8 cellular contexts compared by ENCODE assay signal in genomic region chr1:85580046-85580411, GRCh38. TPM values are rescaled to one million over a fixed set of nuclear protein-coding genes. Genes with fewer than 3 reads are reported as not detected.
DNase-seq lines count a peak whose midpoint lies in the region; ATAC-seq and TF ChIP-seq lines count a peak whose summit lies in the region.

No MANE protein-coding gene starts in this region.

- POLR2A ChIA-PET in naive thymus-derived CD4-positive, alpha-beta T cell (lab: Charles Lee) = no interaction called here

- H3K4me1 Mint-ChIP-seq in Calu3 (ENCODE audit: low read depth, unreplicated experiment) = peaks cover 41% of the 10 kb centered on the region
- peaks cover 5 to 35% (median 31%) of the 10 kb centered on the region in 7 donors for H3K4me1 Mint-ChIP-seq in naive thymus-derived CD4-positive, alpha-beta T cell

- H3K27me3 Mint-ChIP-seq in Calu3 (ENCODE audit: unreplicated experiment) = no peaks in the 10 kb centered on the region
- H3K27me3 Mint-ChIP-seq in naive thymus-derived CD4-positive, alpha-beta T cell = peaks cover 59 to 80% (median 74%) of the 10 kb centered on the region in 5 donors

- H3K4me3 Mint-ChIP-seq in Calu3 (ENCODE audit: low read depth, unreplicated experiment) = peak overlapping the region; percentile 76
- peak overlapping the region; percentile 2 to 82 (median 66) for H3K4me3 Mint-ChIP-seq in naive thymus-derived CD4-positive, alpha-beta T cell

- H3K4me3 ChIP-seq in duodenal mucosa (ENCODE audit: low read depth in 1 of 2, low read length in 2 of 2) = peak overlapping the region; percentile 68 to 73
- no peak overlapping the region for H3K4me3 ChIP-seq in naive thymus-derived CD4-positive, alpha-beta T cell (ENCODE audit: low read length)

- in situ Hi-C loops in KBM-7 (cut with MboI; ENCODE audit: low pct_unique_long_range_greater_than_20kb, low sequenced_read_pairs) = no loop called here

- peaks cover 17 to 18% of the 10 kb centered on the region in 2 donors for H3K4me1 ChIP-seq in duodenal mucosa (ENCODE audit: control insufficient read depth in 1 of 2, insufficient read depth in 2 of 2, low read length in 2 of 2)
- no peaks in the 10 kb centered on the region for H3K4me1 ChIP-seq in naive thymus-derived CD4-positive, alpha-beta T cell (ENCODE audit: control insufficient read depth in 2 of 2, insufficient read depth in 2 of 2, low read length in 2 of 2)

- intact Hi-C loops in Calu3 (cut with micrococcal nuclease; ENCODE audit: unreplicated experiment) = loop anchor here (5.0 kb wide), 4 partner anchors 112 to 273 kb away; no protein-coding TSS in a partner anchor
- intact Hi-C loops in naive thymus-derived CD4-positive, alpha-beta T cell (cut with micrococcal nuclease) = loop anchor here (1.0 to 5.0 kb wide), 3 partner anchors 271 to 304 kb away; partner anchors contain the start of gene BCL10 (in 1 of the 2)

- peak; percentile 42 for DNase-seq in Calu3
- peak; percentile 70 for DNase-seq in NCI-H226
- no peak for DNase-seq in naive thymus-derived CD4-positive, alpha-beta T cell
- no peak for DNase-seq in KBM-7
- no peak for DNase-seq in stimulated activated CD4-positive, alpha-beta T cell treated with anti-CD3 and anti-CD28 coated beads, Interleukin-4, amount 100 ng/mL, for 24 hours
- no peak for DNase-seq in stimulated activated CD4-positive, alpha-beta T cell treated with anti-CD3 and anti-CD28 coated beads, Interleukin-4, amount 100 ng/mL, for 4 hours

- CTCF ChIA-PET in Calu3 (lab: Charles Lee) = interaction anchor here (0.7 to 2.9 kb wide), 5 partner anchors 27 to 236 kb away, joined by 4 to 11 read pairs (median 9); no protein-coding TSS in a partner anchor
- CTCF ChIA-PET in naive thymus-derived CD4-positive, alpha-beta T cell (lab: Charles Lee) = no interaction called here

- H3K36me3 ChIP-seq in duodenal mucosa (ENCODE audit: control insufficient read depth in 1 of 2, insufficient read depth in 2 of 2, low read length in 2 of 2) = peaks cover 0 to 3% of the 10 kb centered on the region in 2 donors
- H3K36me3 ChIP-seq in naive thymus-derived CD4-positive, alpha-beta T cell (ENCODE audit: control insufficient read depth in 2 of 3, insufficient read depth in 3 of 3, low read length in 3 of 3) = no peaks in the 10 kb centered on the region

- peaks cover 35 to 38% of the 10 kb centered on the region in 2 donors for H3K27me3 ChIP-seq in duodenal mucosa (ENCODE audit: control insufficient read depth in 1 of 2, insufficient read depth in 2 of 2, low read length in 2 of 2)
- peaks cover 0 to 13% of the 10 kb centered on the region in 2 donors for H3K27me3 ChIP-seq in naive thymus-derived CD4-positive, alpha-beta T cell (ENCODE audit: control insufficient read depth in 2 of 2, insufficient read depth in 2 of 2, low read length in 2 of 2)

- no peak for TF ChIP-seq CTCF in Calu3 (IDR thresholded peaks at IDR 0.05; ENCODE audit: unreplicated experiment)

- H3K27ac ChIP-seq in duodenal mucosa (ENCODE audit: low read depth, low read length) = peak overlapping the region; percentile 22
- H3K27ac ChIP-seq in naive thymus-derived CD4-positive, alpha-beta T cell (ENCODE audit: low read depth, low read length) = no peak overlapping the region

- H3K9me3 Mint-ChIP-seq in Calu3 (ENCODE audit: low read depth, unreplicated experiment) = no peaks in the 10 kb centered on the region
- H3K9me3 Mint-ChIP-seq in naive thymus-derived CD4-positive, alpha-beta T cell = peaks cover 0 to 7% (median 0%) of the 10 kb centered on the region in 11 donors

- no peaks in the 10 kb centered on the region for H3K9me3 ChIP-seq in duodenal mucosa (ENCODE audit: control insufficient read depth in 1 of 2, low read length in 2 of 2)
- H3K9me3 ChIP-seq in naive thymus-derived CD4-positive, alpha-beta T cell (ENCODE audit: control insufficient read depth in 2 of 3, low read length in 3 of 3) = no peaks in the 10 kb centered on the region

- ATAC-seq in naive thymus-derived CD4-positive, alpha-beta T cell = no peak
- no peak for ATAC-seq in HG03135 (IDR thresholded peaks at IDR 0.05; ENCODE audit: unreplicated experiment)

- BruUV-seq in Calu3 (replicated peaks; lab: Mats Ljungman, UMichigan) = no TSS peak

- H3K9ac ChIP-seq in duodenal mucosa (ENCODE audit: low read depth in 1 of 2, low read length in 2 of 2) = peak overlapping the region; percentile 2 to 4

- peaks cover 87% of the 10 kb centered on the region for H3K36me3 Mint-ChIP-seq in Calu3 (ENCODE audit: insufficient read depth, unreplicated experiment)
- peaks cover 0 to 7% (median 0%) of the 10 kb centered on the region in 5 donors for H3K36me3 Mint-ChIP-seq in naive thymus-derived CD4-positive, alpha-beta T cell

- H3K27ac Mint-ChIP-seq in Calu3 (ENCODE audit: unreplicated experiment) = peak overlapping the region; percentile 92
- H3K27ac Mint-ChIP-seq in naive thymus-derived CD4-positive, alpha-beta T cell = no peak overlapping the region

RNA-seq across cellular contexts. Expression of gene CCN1, which starts 0.5 kb away (rescaled TPM):
- 148 and 210 TPM in 2 replicates for total RNA-seq in Calu3 (2022)
- total RNA-seq in naive thymus-derived CD4-positive, alpha-beta T cell = not detected
- not detected for polyA plus RNA-seq in naive thymus-derived CD4-positive, alpha-beta T cell

Comparison
In these comparisons a context has a peak if more than half of its experiments do, and no peak if none do; other contexts are left out.
1. DNase-seq: peak in Calu3 (single experiment) and NCI-H226 (single experiment); none in naive thymus-derived CD4-positive, alpha-beta T cell (0 of 9), KBM-7 (single experiment), stimulated activated CD4-positive, alpha-beta T cell treated with anti-CD3 and anti-CD28 coated beads, Interleukin-4, amount 100 ng/mL, for 24 hours (single experiment) and stimulated activated CD4-positive, alpha-beta T cell treated with anti-CD3 and anti-CD28 coated beads, Interleukin-4, amount 100 ng/mL, for 4 hours (0 of 2).
2. RNA of gene CCN1, which starts 0.5 kb away (total RNA-seq): 148 to 210 TPM in Calu3; not detected in naive thymus-derived CD4-positive, alpha-beta T cell; every median in the first group is over 100 times any median in the second.